ENCODE assay signal across 1 cellular context in genomic region chr3:58008140-58009025, GRCh38.
A peak's percentile ranks its signal among the peaks of the same experiment; 100 is the strongest.
TF ChIP-seq lines count a peak whose summit lies in the region.

A gene with protein sequence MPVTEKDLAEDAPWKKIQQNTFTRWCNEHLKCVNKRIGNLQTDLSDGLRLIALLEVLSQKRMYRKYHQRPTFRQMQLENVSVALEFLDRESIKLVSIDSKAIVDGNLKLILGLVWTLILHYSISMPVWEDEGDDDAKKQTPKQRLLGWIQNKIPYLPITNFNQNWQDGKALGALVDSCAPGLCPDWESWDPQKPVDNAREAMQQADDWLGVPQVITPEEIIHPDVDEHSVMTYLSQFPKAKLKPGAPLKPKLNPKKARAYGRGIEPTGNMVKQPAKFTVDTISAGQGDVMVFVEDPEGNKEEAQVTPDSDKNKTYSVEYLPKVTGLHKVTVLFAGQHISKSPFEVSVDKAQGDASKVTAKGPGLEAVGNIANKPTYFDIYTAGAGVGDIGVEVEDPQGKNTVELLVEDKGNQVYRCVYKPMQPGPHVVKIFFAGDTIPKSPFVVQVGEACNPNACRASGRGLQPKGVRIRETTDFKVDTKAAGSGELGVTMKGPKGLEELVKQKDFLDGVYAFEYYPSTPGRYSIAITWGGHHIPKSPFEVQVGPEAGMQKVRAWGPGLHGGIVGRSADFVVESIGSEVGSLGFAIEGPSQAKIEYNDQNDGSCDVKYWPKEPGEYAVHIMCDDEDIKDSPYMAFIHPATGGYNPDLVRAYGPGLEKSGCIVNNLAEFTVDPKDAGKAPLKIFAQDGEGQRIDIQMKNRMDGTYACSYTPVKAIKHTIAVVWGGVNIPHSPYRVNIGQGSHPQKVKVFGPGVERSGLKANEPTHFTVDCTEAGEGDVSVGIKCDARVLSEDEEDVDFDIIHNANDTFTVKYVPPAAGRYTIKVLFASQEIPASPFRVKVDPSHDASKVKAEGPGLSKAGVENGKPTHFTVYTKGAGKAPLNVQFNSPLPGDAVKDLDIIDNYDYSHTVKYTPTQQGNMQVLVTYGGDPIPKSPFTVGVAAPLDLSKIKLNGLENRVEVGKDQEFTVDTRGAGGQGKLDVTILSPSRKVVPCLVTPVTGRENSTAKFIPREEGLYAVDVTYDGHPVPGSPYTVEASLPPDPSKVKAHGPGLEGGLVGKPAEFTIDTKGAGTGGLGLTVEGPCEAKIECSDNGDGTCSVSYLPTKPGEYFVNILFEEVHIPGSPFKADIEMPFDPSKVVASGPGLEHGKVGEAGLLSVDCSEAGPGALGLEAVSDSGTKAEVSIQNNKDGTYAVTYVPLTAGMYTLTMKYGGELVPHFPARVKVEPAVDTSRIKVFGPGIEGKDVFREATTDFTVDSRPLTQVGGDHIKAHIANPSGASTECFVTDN (N-terminal part only) (plus strand): TSS chr3:58008422. CDS start chr3:58008565, 143 bp downstream.

TF ChIP-seq in HepG2, 621 proteins besides CTCF, POLR2A, EP300 and RAD21 (continued from another document and continues in another):
- peak; percentile 26 for TF ChIP-seq ARID5B (CRISPR knock-in tag; IDR thresholded peaks at IDR 0.05)
- TF ChIP-seq ZMAT5 (CRISPR knock-in tag; IDR thresholded peaks at IDR 0.05; ENCODE audit: borderline replicate concordance, low read depth): no peak
- TF ChIP-seq, protein P1, sequence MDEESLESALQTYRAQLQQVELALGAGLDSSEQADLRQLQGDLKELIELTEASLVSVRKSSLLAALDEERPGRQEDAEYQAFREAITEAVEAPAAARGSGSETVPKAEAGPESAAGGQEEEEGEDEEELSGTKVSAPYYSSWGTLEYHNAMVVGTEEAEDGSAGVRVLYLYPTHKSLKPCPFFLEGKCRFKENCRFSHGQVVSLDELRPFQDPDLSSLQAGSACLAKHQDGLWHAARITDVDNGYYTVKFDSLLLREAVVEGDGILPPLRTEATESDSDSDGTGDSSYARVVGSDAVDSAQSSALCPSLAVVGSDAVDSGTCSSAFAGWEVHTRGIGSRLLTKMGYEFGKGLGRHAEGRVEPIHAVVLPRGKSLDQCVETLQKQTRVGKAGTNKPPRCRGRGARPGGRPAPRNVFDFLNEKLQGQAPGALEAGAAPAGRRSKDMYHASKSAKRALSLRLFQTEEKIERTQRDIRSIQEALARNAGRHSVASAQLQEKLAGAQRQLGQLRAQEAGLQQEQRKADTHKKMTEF (CRISPR knock-in tag; IDR thresholded peaks at IDR 0.05): peak; percentile 74
- TF ChIP-seq, protein P2, sequence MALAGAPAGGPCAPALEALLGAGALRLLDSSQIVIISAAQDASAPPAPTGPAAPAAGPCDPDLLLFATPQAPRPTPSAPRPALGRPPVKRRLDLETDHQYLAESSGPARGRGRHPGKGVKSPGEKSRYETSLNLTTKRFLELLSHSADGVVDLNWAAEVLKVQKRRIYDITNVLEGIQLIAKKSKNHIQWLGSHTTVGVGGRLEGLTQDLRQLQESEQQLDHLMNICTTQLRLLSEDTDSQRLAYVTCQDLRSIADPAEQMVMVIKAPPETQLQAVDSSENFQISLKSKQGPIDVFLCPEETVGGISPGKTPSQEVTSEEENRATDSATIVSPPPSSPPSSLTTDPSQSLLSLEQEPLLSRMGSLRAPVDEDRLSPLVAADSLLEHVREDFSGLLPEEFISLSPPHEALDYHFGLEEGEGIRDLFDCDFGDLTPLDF (CRISPR knock-in tag; IDR thresholded peaks at IDR 0.05): peak; percentile 30; the same call in 1 of the 2 replicates
- no peak for TF ChIP-seq ZKSCAN5 (CRISPR knock-in tag; IDR thresholded peaks at IDR 0.05)
- TF ChIP-seq HES4 (CRISPR knock-in tag; IDR thresholded peaks at IDR 0.05; ENCODE audit: borderline replicate concordance): no peak
- TF ChIP-seq ZHX1 (CRISPR knock-in tag; IDR thresholded peaks at IDR 0.05; ENCODE audit: low read depth): 0 out of 2 replicates have a peak, but pooled peaks have one; percentile 14
- 0 out of 2 replicates have a peak, but pooled peaks have one; percentile 62 for TF ChIP-seq ZNF616 (CRISPR knock-in tag; IDR thresholded peaks at IDR 0.05; ENCODE audit: low read depth)
- peak; percentile 63; the same call in 1 of the 2 replicates for TF ChIP-seq MXD4 (CRISPR knock-in tag; IDR thresholded peaks at IDR 0.05)
- peak; percentile 59; the same call in 1 of the 2 replicates for TF ChIP-seq GZF1 (CRISPR knock-in tag; IDR thresholded peaks at IDR 0.05)
- no peak for TF ChIP-seq ZNF720 (CRISPR knock-in tag; IDR thresholded peaks at IDR 0.05)
- no peak for TF ChIP-seq E2F5 (CRISPR knock-in tag; conservative IDR thresholded peaks at IDR 0.05)
- TF ChIP-seq ZNF558 (CRISPR knock-in tag; IDR thresholded peaks at IDR 0.05; ENCODE audit: borderline replicate concordance): peak; percentile 67; the same call in 1 of the 2 replicates
- TF ChIP-seq ZNF160 (CRISPR knock-in tag; IDR thresholded peaks at IDR 0.05): 0 out of 2 replicates have a peak, but pooled peaks have one; percentile 45
- 0 out of 2 replicates have a peak, but pooled peaks have one; percentile 22 for TF ChIP-seq ZNF737 (CRISPR knock-in tag; IDR thresholded peaks at IDR 0.05; ENCODE audit: borderline replicate concordance)
- no peak for TF ChIP-seq TIGD3 (CRISPR knock-in tag; IDR thresholded peaks at IDR 0.05; ENCODE audit: borderline replicate concordance)
- no peak for TF ChIP-seq FOSL1 (CRISPR knock-in tag; IDR thresholded peaks at IDR 0.05; ENCODE audit: borderline replicate concordance)
- TF ChIP-seq SMC3 (IDR thresholded peaks at IDR 0.05; ENCODE audit: low read length): no peak; the same call in 1 of the 2 replicates
- TF ChIP-seq KAT7 (CRISPR knock-in tag; IDR thresholded peaks at IDR 0.05; ENCODE audit: borderline replicate concordance): peak; percentile 66; the same call in 1 of the 2 replicates
- TF ChIP-seq ERF (CRISPR knock-in tag; IDR thresholded peaks at IDR 0.05): peak; percentile 87; the same call in 1 of the 2 replicates
- TF ChIP-seq ZNF510 (CRISPR knock-in tag; IDR thresholded peaks at IDR 0.05; ENCODE audit: low read depth): no peak
- TF ChIP-seq GTF2F1 (IDR thresholded peaks at IDR 0.05; ENCODE audit: low read length): no peak
- TF ChIP-seq MBD4 (IDR thresholded peaks at IDR 0.05; ENCODE audit: borderline replicate concordance, low read length): no peak
- TF ChIP-seq, protein P3, sequence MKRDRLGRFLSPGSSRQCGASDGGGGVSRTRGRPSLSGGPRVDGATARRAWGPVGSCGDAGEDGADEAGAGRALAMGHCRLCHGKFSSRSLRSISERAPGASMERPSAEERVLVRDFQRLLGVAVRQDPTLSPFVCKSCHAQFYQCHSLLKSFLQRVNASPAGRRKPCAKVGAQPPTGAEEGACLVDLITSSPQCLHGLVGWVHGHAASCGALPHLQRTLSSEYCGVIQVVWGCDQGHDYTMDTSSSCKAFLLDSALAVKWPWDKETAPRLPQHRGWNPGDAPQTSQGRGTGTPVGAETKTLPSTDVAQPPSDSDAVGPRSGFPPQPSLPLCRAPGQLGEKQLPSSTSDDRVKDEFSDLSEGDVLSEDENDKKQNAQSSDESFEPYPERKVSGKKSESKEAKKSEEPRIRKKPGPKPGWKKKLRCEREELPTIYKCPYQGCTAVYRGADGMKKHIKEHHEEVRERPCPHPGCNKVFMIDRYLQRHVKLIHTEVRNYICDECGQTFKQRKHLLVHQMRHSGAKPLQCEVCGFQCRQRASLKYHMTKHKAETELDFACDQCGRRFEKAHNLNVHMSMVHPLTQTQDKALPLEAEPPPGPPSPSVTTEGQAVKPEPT (CRISPR knock-in tag; IDR thresholded peaks at IDR 0.05; ENCODE audit: low read depth): 0 out of 2 replicates have a peak, but pooled peaks have one; percentile 21
- no peak for TF ChIP-seq ZNF432 (CRISPR knock-in tag; IDR thresholded peaks at IDR 0.05; ENCODE audit: borderline replicate concordance)
- TF ChIP-seq NFIB (CRISPR knock-in tag; IDR thresholded peaks at IDR 0.05; ENCODE audit: borderline replicate concordance): no peak
- peak; percentile 72 for TF ChIP-seq ZNF788 (CRISPR knock-in tag; IDR thresholded peaks at IDR 0.05; ENCODE audit: borderline replicate concordance)
- 0 out of 2 replicates have a peak, but pooled peaks have one; percentile 37 for TF ChIP-seq PAX8 (CRISPR knock-in tag; IDR thresholded peaks at IDR 0.05; ENCODE audit: borderline replicate concordance)
- TF ChIP-seq ZNF607 (CRISPR knock-in tag; IDR thresholded peaks at IDR 0.05; ENCODE audit: borderline replicate concordance): peak; percentile 31; the same call in 1 of the 2 replicates
- TF ChIP-seq ZBTB1 (CRISPR knock-in tag; IDR thresholded peaks at IDR 0.05; ENCODE audit: borderline replicate concordance): no peak
- TF ChIP-seq DMAP1 (CRISPR knock-in tag; IDR thresholded peaks at IDR 0.05): peak; percentile 66; the same call in 1 of the 2 replicates
- TF ChIP-seq TP53 (CRISPR knock-in tag; conservative IDR thresholded peaks at IDR 0.05): no peak
- TF ChIP-seq ZBTB7B (CRISPR knock-in tag; IDR thresholded peaks at IDR 0.05): peak; percentile 37; the same call in 1 of the 2 replicates
- no peak for TF ChIP-seq TEF (CRISPR knock-in tag; IDR thresholded peaks at IDR 0.05)
- TF ChIP-seq ZNF557 (CRISPR knock-in tag; IDR thresholded peaks at IDR 0.05): no peak
- TF ChIP-seq POGZ (CRISPR knock-in tag; IDR thresholded peaks at IDR 0.05): peak; percentile 49; the same call in 1 of the 2 replicates
- TF ChIP-seq ZNF232 (CRISPR knock-in tag; IDR thresholded peaks at IDR 0.05; ENCODE audit: borderline replicate concordance): peak; percentile 73; the same call in 1 of the 2 replicates
- peak; percentile 92 for TF ChIP-seq POLR2AphosphoS5 (IDR thresholded peaks at IDR 0.05; ENCODE audit: low read depth, low read length)
- no peak for TF ChIP-seq ZNF878 (CRISPR knock-in tag; IDR thresholded peaks at IDR 0.05)
- TF ChIP-seq DRAP1 (CRISPR knock-in tag; IDR thresholded peaks at IDR 0.05): peak; percentile 48
- no peak for TF ChIP-seq RCOR2 (CRISPR knock-in tag; IDR thresholded peaks at IDR 0.05)
